Comparison of ENCODE assay signal across 23 cellular contexts in genomic region chr1:61100578-61100977, GRCh38.
"Had no signal": no experiment of that assay in that cellular context is flagged by ENCODE, and none has a peak within 500 bp of the region (broad histone marks: within the 10 kb centered on the region; RNA-seq: fewer than 3 reads in every experiment).

No MANE protein-coding gene starts in this region.

- H3K4me3 ChIP-seq: left lung, lung, neural progenitor cell had no signal

- H3K4me1 ChIP-seq: parathyroid adenoma had no signal

- H3K36me3 ChIP-seq: left lung, neural progenitor cell, neutrophil, right atrium auricular region, sigmoid colon, spleen, tibial nerve had no signal

- DNase-seq: head of caudate nucleus; hippocampal formation; kidney; left colon; left lung; mesendoderm; naive B cell; natural killer cell; nephron progenitor cell; occipital lobe; sigmoid colon; small intestine; stimulated activated CD4-positive, alpha-beta T cell treated with anti-CD3 and anti-CD28 coated beads, Interleukin-4, amount 100 ng/mL, for 24 hours; stimulated activated naive CD4-positive, alpha-beta T cell; substantia nigra had no signal

- H3K9me3 ChIP-seq: left lung, neutrophil, right atrium auricular region, sigmoid colon, spleen, tibial nerve had no signal

- H3K27me3 ChIP-seq: left lung, neural progenitor cell, neutrophil, right atrium auricular region, sigmoid colon, spleen, tibial nerve had no signal

- ATAC-seq: left colon; left lung; natural killer cell; stimulated activated effector memory CD8-positive, alpha-beta T cell treated with anti-CD3 and anti-CD28 coated beads, Interleukin-12 subunit alpha, Interleukin-12 subunit beta, amount 100 ng/mL, for 72 hours had no signal

- H3K27ac ChIP-seq: neural progenitor cell, neutrophil, parathyroid adenoma had no signal
